18 cellular contexts compared by ENCODE assay signal in the genomic region with DNA sequence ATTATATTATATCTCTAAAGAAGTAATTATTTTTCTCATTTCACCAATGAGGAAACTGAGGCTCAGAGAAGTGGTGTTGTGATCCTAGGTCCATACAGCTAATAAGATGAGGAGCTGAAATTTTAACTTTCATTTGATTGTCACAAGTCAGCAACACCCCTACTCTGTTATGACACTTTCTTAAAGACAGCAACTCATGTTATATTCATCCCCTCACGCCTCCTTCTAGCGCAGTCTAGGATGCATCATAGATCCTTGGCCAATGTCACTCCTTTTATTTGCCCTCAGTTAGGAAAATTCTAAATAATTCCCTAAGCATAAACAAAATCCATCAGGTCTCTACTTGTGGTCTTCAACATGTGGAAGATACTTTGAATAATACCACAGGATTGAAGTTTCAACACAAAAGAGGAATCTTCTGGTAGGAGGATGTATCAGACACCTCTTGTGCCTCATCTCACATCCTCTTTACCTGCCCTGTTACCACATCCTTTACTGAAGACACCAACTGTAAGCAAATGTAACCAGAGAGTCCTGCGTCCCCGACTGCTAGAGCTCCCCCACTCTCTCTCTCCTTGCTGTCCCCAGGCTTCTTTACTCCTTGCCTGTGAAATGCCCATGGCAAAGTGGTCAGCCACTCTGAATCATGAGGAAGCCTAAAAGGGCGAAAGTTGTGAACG. TPM values are rescaled to one million over a fixed set of nuclear protein-coding genes. Genes with fewer than 3 reads are reported as not detected.
DNase-seq lines count a peak whose midpoint lies in the region; ATAC-seq, FAIRE-seq and TF ChIP-seq lines count a peak whose summit lies in the region.
"Had no signal": no experiment of that assay in that cellular context is flagged by ENCODE, and none has a peak within 500 bp of the region (broad histone marks: within the 10 kb centered on the region; RNA-seq: fewer than 3 reads in every experiment).

No MANE protein-coding gene starts in this region.

- H4K8ac ChIP-seq in IMR-90 (ENCODE audit: low read depth in 2 of 2, low read length in 2 of 2): no peak overlapping the region

- no peaks in the 10 kb centered on the region for H3K9me1 ChIP-seq in IMR-90 (ENCODE audit: insufficient read depth, low read length)

- no peak overlapping the region for H2BK120ac ChIP-seq in IMR-90 (ENCODE audit: low read depth, low read length)

- no peak overlapping the region for H3K14ac ChIP-seq in IMR-90 (replicated peaks; ENCODE audit: low read depth, low read length)

- 73% methylated on average over 2 of the region's 6 CpGs; no CpG with 5 or more reads in 1 of the 2 experiments for WGBS in IMR-90 (ENCODE audit: extremely low coverage in 2 of 2, insufficient read length in 1 of 2), 2 experiments

- no peak for TF ChIP-seq POLR2A in IMR-90 (IDR thresholded peaks at IDR 0.05; ENCODE audit: low read depth, low read length)

- TF ChIP-seq RAD21 in IMR-90 (IDR thresholded peaks at IDR 0.05; ENCODE audit: low read length): no peak

- no peak overlapping the region for H3K4ac ChIP-seq in IMR-90 (ENCODE audit: low read depth, low read length)

- no peak overlapping the region for H2AFZ ChIP-seq in IMR-90 (replicated peaks; ENCODE audit: low read length, poor library complexity)

- no peak overlapping the region for H3K27ac ChIP-seq in IMR-90 (ENCODE audit: insufficient read depth, low read length)
- H3K27ac ChIP-seq: transverse colon had no signal

- dilution Hi-C loops in IMR-90 (cut with HindIII; ENCODE audit: low sequenced_read_pairs, unreplicated experiment): no loop called here

- no peaks in the 10 kb centered on the region for H3K79me1 ChIP-seq in IMR-90 (ENCODE audit: low read depth in 1 of 2, low read length in 2 of 2)

- no peak overlapping the region for H2BK15ac ChIP-seq in IMR-90 (ENCODE audit: low read depth, low read length)

- no peaks in the 10 kb centered on the region for H3K27me3 ChIP-seq in IMR-90 (ENCODE audit: control insufficient read depth, insufficient read depth, low read length)
- H3K27me3 ChIP-seq: transverse colon had no signal

- no peak overlapping the region for H4K91ac ChIP-seq in IMR-90 (ENCODE audit: insufficient read depth, low read depth, low read length)

- no peak overlapping the region for H4K5ac ChIP-seq in IMR-90 (ENCODE audit: low read depth, low read length)

- no peaks in the 10 kb centered on the region for H3K36me3 ChIP-seq in IMR-90 (ENCODE audit: control insufficient read depth, insufficient read depth, low read length)
- H3K36me3 ChIP-seq: transverse colon had no signal

- peak; percentile 79 for ATAC-seq in GM19025 (IDR thresholded peaks at IDR 0.05; ENCODE audit: low read depth, unreplicated experiment)
- peak; percentile 86 for ATAC-seq in GM21528 (IDR thresholded peaks at IDR 0.05; ENCODE audit: low FRiP score, unreplicated experiment)
- ATAC-seq in HG02981 (IDR thresholded peaks at IDR 0.05; ENCODE audit: unreplicated experiment): peak; percentile 93
- no peak for ATAC-seq in IMR-90 (ENCODE audit: low read depth)
- ATAC-seq: CD8-positive, alpha-beta T cell; HCT116; K562 had no signal

- no TSS peak for BruUV-seq in IMR-90 (replicated peaks; lab: Mats Ljungman, UMichigan)

- TF ChIP-seq CTCF in IMR-90 (conservative IDR thresholded peaks at IDR 0.05; ENCODE audit: low read depth, low read length): no peak
- TF ChIP-seq CTCF in D721Med (IDR thresholded peaks at IDR 0.05; ENCODE audit: insufficient read depth, missing control alignments): no peak

- no peak overlapping the region for H3K9ac ChIP-seq in IMR-90 (ENCODE audit: low read depth, low read length)

- H3K4me3 ChIP-seq in IMR-90 (ENCODE audit: insufficient read depth, low read depth, low read length): no peak overlapping the region
- H3K4me3 ChIP-seq: K562, transverse colon had no signal

- H2BK20ac ChIP-seq in IMR-90 (ENCODE audit: low read depth, low read length): no peak overlapping the region

- H3K4me2 ChIP-seq in IMR-90 (ENCODE audit: low read depth, low read length): no peak overlapping the region

- POLR2A ChIA-PET in IMR-90 (lab: Charles Lee; ENCODE audit: unreplicated experiment): no interaction called here

- H3K4me1 ChIP-seq in IMR-90 (ENCODE audit: control insufficient read depth, insufficient read depth, low read length): no peaks in the 10 kb centered on the region
- H3K4me1 ChIP-seq: transverse colon had no signal

- in situ Hi-C loops in IMR-90 (cut with MboI; ENCODE audit: low sequenced_read_pairs): no loop called here

- no peaks in the 10 kb centered on the region; the same call in 1 of the 2 replicates for H3K9me3 ChIP-seq in IMR-90 (ENCODE audit: control insufficient read depth, insufficient read depth, low read length)
- H3K9me3 ChIP-seq: transverse colon had no signal

- intact Hi-C loops in IMR-90 (cut with micrococcal nuclease): no loop called here

- no peak for FAIRE-seq in D721Med (lab: Jason Lieb, UNC)
- FAIRE-seq: astrocyte, K562 had no signal

- no peak overlapping the region for H3K23ac ChIP-seq in IMR-90 (ENCODE audit: low read depth, low read length)

- no peak overlapping the region for H3K18ac ChIP-seq in IMR-90 (ENCODE audit: low read depth, low read length)

- H4K20me1 ChIP-seq in IMR-90 (ENCODE audit: insufficient read depth, low read length): no peaks in the 10 kb centered on the region

- DNase-seq in IMR-90 (no peak), epidermal melanocyte (ENCODE audit: insufficient read length, low spot score) (no peak), midbrain (lab: John Stamatoyannopoulos, UW) (no peak), D721Med (ENCODE audit: insufficient read length, low spot score) (no peak)
- no peak for DNase-seq in activated CD8-positive, alpha-beta memory T cell treated with anti-CD3 and anti-CD28 coated beads for 24 hours
- DNase-seq: activated T-cell treated with anti-CD3 and anti-CD28 coated beads for 4 hours; CD8-positive, alpha-beta T cell; foreskin fibroblast; NCI-H1694 treated with DMSO at 0.1 percent for 48 hours; SIG-M5; stimulated activated CD4-positive, alpha-beta T cell treated with anti-CD3 and anti-CD28 coated beads, Interleukin-15, amount 100 ng/mL, for 24 hours; transverse colon had no signal

- H2AK5ac ChIP-seq in IMR-90 (ENCODE audit: low read depth, low read length): no peak overlapping the region

- H2BK5ac ChIP-seq in IMR-90 (ENCODE audit: low read depth, low read length, poor library complexity, severe bottlenecking): no peak overlapping the region

- no peak overlapping the region for H3K56ac ChIP-seq in IMR-90 (ENCODE audit: extremely low read depth, insufficient read depth, low read length)

- CTCF ChIA-PET in IMR-90 (lab: Yijun Ruan, JAX): no interaction called here

- peak overlapping the region; percentile 50 for H2AK9ac ChIP-seq in IMR-90 (replicated peaks; ENCODE audit: low read depth, low read length, poor library complexity)

TF ChIP-seq in IMR-90, 13 proteins besides CTCF, POLR2A, EP300 and RAD21:
- TF ChIP-seq MAFK (IDR thresholded peaks at IDR 0.05; ENCODE audit: low read depth, low read length) (no peak), CHD1 (IDR thresholded peaks at IDR 0.05; ENCODE audit: low read depth, low read length) (no peak), MAZ (IDR thresholded peaks at IDR 0.05; ENCODE audit: borderline replicate concordance, low read depth, low read length) (no peak), RFX5 (IDR thresholded peaks at IDR 0.05; ENCODE audit: low read depth, low read length) (no peak), SMC3 (IDR thresholded peaks at IDR 0.05; ENCODE audit: low read depth, low read length) (no peak), RCOR1 (IDR thresholded peaks at IDR 0.05; ENCODE audit: insufficient replicate concordance, low read length) (no peak), BHLHE40 (IDR thresholded peaks at IDR 0.05; ENCODE audit: low read depth, low read length) (no peak), CEBPB (IDR thresholded peaks at IDR 0.05; ENCODE audit: low read depth, low read length) (no peak), MXI1 (IDR thresholded peaks at IDR 0.05; ENCODE audit: borderline replicate concordance, low read depth, low read length) (no peak), NFE2L2 (IDR thresholded peaks at IDR 0.05; ENCODE audit: low read depth, low read length) (no peak), FOS (IDR thresholded peaks at IDR 0.05; ENCODE audit: low read depth, low read length) (no peak)
- TF ChIP-seq, protein P1, sequence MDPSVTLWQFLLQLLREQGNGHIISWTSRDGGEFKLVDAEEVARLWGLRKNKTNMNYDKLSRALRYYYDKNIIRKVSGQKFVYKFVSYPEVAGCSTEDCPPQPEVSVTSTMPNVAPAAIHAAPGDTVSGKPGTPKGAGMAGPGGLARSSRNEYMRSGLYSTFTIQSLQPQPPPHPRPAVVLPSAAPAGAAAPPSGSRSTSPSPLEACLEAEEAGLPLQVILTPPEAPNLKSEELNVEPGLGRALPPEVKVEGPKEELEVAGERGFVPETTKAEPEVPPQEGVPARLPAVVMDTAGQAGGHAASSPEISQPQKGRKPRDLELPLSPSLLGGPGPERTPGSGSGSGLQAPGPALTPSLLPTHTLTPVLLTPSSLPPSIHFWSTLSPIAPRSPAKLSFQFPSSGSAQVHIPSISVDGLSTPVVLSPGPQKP (IDR thresholded peaks at IDR 0.05; ENCODE audit: borderline replicate concordance, low read depth, low read length): no peak
- TF ChIP-seq, protein P2, sequence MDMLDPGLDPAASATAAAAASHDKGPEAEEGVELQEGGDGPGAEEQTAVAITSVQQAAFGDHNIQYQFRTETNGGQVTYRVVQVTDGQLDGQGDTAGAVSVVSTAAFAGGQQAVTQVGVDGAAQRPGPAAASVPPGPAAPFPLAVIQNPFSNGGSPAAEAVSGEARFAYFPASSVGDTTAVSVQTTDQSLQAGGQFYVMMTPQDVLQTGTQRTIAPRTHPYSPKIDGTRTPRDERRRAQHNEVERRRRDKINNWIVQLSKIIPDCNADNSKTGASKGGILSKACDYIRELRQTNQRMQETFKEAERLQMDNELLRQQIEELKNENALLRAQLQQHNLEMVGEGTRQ (IDR thresholded peaks at IDR 0.05; ENCODE audit: low read depth, low read length): no peak

RNA-seq across cellular contexts. Expression of gene TRIM42, which starts 53.7 kb away (rescaled TPM):
- not detected in 2 replicates for total RNA-seq in IMR-90 (2012; rRNA removed)
- polyA plus RNA-seq in IMR-90 (2012; rRNA removed): not detected in 2 replicates
- polyA plus RNA-seq in IMR-90 (2012; cell fraction: cytosol; rRNA removed): not detected in 2 replicates
- not detected in 2 replicates for polyA plus RNA-seq in IMR-90 (2012; cell fraction: nucleus; rRNA removed; ENCODE audit: low replicate concordance)
- total RNA-seq: astrocyte; CD8-positive, alpha-beta T cell; K562; transverse colon had no signal
- polyA plus RNA-seq: K562 had no signal
